28 cellular contexts compared by ENCODE assay signal in genomic region chr7:40810274-40810673, GRCh38.
A peak's percentile ranks its signal among the peaks of the same experiment; 100 is the strongest.
DNase-seq lines count a peak whose midpoint lies in the region; ATAC-seq and TF ChIP-seq lines count a peak whose summit lies in the region.
"Had no signal": no experiment of that assay in that cellular context is flagged by ENCODE, and none has a peak within 500 bp of the region (broad histone marks: within the 10 kb centered on the region; RNA-seq: fewer than 3 reads in every experiment).

No MANE protein-coding gene starts in this region.

- H3K4me1 ChIP-seq in BLaER1: peaks cover 44% of the 10 kb centered on the region
- H3K4me1 ChIP-seq: gastrocnemius medialis had no signal

- TF ChIP-seq CTCF in chondrocyte (IDR thresholded peaks at IDR 0.05) (no peak), nephron progenitor cell (IDR thresholded peaks at IDR 0.05) (no peak), GM10248 (IDR thresholded peaks at IDR 0.05; ENCODE audit: control extremely low read depth, extremely low read depth, low read depth, missing control alignments) (no peak)

- peak; percentile 28 to 55 for ATAC-seq in naive B cell (ENCODE audit: low read depth in 2 of 2)
- ATAC-seq: gastrocnemius medialis; natural killer cell treated with Interleukin-12 subunit alpha and Interleukin-12 subunit beta and Interleukin-15 and Interleukin-18, amount 100 ng/mL, for 72 hours; stimulated activated naive CD8-positive, alpha-beta T cell treated with anti-CD3 and anti-CD28 coated beads, Interleukin-15, Interleukin-2, amounts not matched to agents 100 U/mL and 50 U/mL, for 24 hours; T-helper 17 cell had no signal

- peaks cover 39% of the 10 kb centered on the region for H3K9me3 Mint-ChIP-seq in chondrocyte (ENCODE audit: low read depth)
- peaks cover 5 to 18% (median 16%) of the 10 kb centered on the region in 7 donors for H3K9me3 Mint-ChIP-seq in naive B cell
- peaks cover 29% of the 10 kb centered on the region for H3K9me3 Mint-ChIP-seq in nephron progenitor cell
- H3K9me3 Mint-ChIP-seq in activated T-cell treated with anti-CD3 and anti-CD28 coated beads, Interleukin-2, amount 50 U/mL, for 24 hours: peaks cover 17% of the 10 kb centered on the region

- POLR2A ChIA-PET in GM10248 (lab: Yijun Ruan, JAX): no interaction called here

- DNase-seq in LHCN-M2 (ENCODE audit: low read depth): peak; percentile 87
- no peak for DNase-seq in chondrocyte (ENCODE audit: low spot score)
- peak; percentile 7 for DNase-seq in naive B cell
- DNase-seq in nephron progenitor cell: no peak
- no peak for DNase-seq in GM10248 (ENCODE audit: extremely low spot score)
- DNase-seq in activated T-cell treated with anti-CD3 and anti-CD28 coated beads, Interleukin-2, amount 50 U/mL, for 24 hours: no peak
- DNase-seq: ACHN; activated CD4-positive, alpha-beta memory T cell treated with anti-CD3 and anti-CD28 coated beads, Interleukin-2, amount 10 ng/mL, durations not matched to agents 7 days and 5 days; activated CD8-positive, alpha-beta memory T cell treated with anti-CD3 and anti-CD28 coated beads, Interleukin-2, amount 50 U/mL, for 4 hours; activated naive CD4-positive, alpha-beta T cell treated with Interleukin-2 at 50 U/mL for 16 hours; erythroblast; gastrocnemius medialis; kidney; midbrain; NCI-H1092 treated with DMSO at 0.1 percent for 48 hours; NCI-H187 treated with DMSO at 0.1 percent for 48 hours; NCI-H510A treated with DMSO at 0.1 percent for 48 hours; OCI-M1; ovary; stimulated activated CD4-positive, alpha-beta T cell treated with anti-CD3 and anti-CD28 coated beads, Interleukin-1b, Interleukin-23, amount 100 ng/mL, for 48 hours; stimulated activated naive CD8-positive, alpha-beta T cell treated with anti-CD3 and anti-CD28 coated beads, Interleukin-15, Interleukin-2, amounts not matched to agents 100 U/mL and 50 U/mL, for 24 hours; T-helper 17 cell had no signal

- H3K27me3 Mint-ChIP-seq in chondrocyte (ENCODE audit: low read depth) (no peaks in the 10 kb centered on the region), naive B cell (no peaks in the 10 kb centered on the region), nephron progenitor cell (ENCODE audit: low read depth, poor library complexity) (no peaks in the 10 kb centered on the region)
- no peaks in the 10 kb centered on the region for H3K27me3 Mint-ChIP-seq in activated T-cell treated with anti-CD3 and anti-CD28 coated beads, Interleukin-2, amount 50 U/mL, for 24 hours
- H3K27me3 Mint-ChIP-seq: activated CD4-positive, alpha-beta memory T cell treated with anti-CD3 and anti-CD28 coated beads, Interleukin-2, amount 10 ng/mL, durations not matched to agents 7 days and 5 days; central memory CD8-positive, alpha-beta T cell; dendritic cell treated with granulocyte-macrophage colony-stimulating factor and Interleukin-4, amounts not matched to agents 40 ng/mL and 50 ng/mL, for 4 days; natural killer cell treated with Interleukin-12 subunit alpha and Interleukin-12 subunit beta and Interleukin-15 and Interleukin-18, amount 100 ng/mL, for 72 hours; T-helper 17 cell had no signal

- no peaks in the 10 kb centered on the region for H4K20me1 ChIP-seq in BLaER1

- H3K4me3 ChIP-seq in BLaER1: 0 out of 2 replicates have a peak overlapping the region, but pooled peaks have one; percentile 2
- H3K4me3 ChIP-seq: gastrocnemius medialis, ovary, SK-N-MC had no signal

- no peak overlapping the region for H3K9ac ChIP-seq in BLaER1

- peak overlapping the region; percentile 63 for H3K4me2 ChIP-seq in BLaER1

- H3K9me3 ChIP-seq in BLaER1: peaks cover 14% of the 10 kb centered on the region
- H3K9me3 ChIP-seq: gastrocnemius medialis, ovary had no signal

- no peaks in the 10 kb centered on the region for H3K27me3 ChIP-seq in BLaER1
- H3K27me3 ChIP-seq: gastrocnemius medialis, ovary had no signal

- H3K27ac Mint-ChIP-seq in chondrocyte (ENCODE audit: unreplicated experiment) (peak overlapping the region; percentile 87), naive B cell (peak overlapping the region in 2 of 6 donors; percentile 72 to 74), nephron progenitor cell (no peak overlapping the region)
- no peak overlapping the region for H3K27ac Mint-ChIP-seq in activated T-cell treated with anti-CD3 and anti-CD28 coated beads, Interleukin-2, amount 50 U/mL, for 24 hours
- H3K27ac Mint-ChIP-seq: activated CD4-positive, alpha-beta memory T cell treated with anti-CD3 and anti-CD28 coated beads, Interleukin-2, amount 10 ng/mL, durations not matched to agents 7 days and 5 days; activated T-helper 1 cell treated with anti-CD3 and anti-CD28 coated beads, Interleukin-12 subunit alpha, Interleukin-12 subunit beta, Interleukin-2, Interleukin-4 antibody, amounts not matched to agents 30 ng/mL and 10 ng/mL and 1 ng/mL, durations not matched to agents 14 hours and 24 hours and 36 hours; dendritic cell treated with granulocyte-macrophage colony-stimulating factor and Interleukin-4, amounts not matched to agents 40 ng/mL and 50 ng/mL, for 4 days; natural killer cell treated with Interleukin-12 subunit alpha and Interleukin-12 subunit beta and Interleukin-15 and Interleukin-18, amount 100 ng/mL, for 72 hours; T-helper 17 cell had no signal

- H3K4me3 Mint-ChIP-seq in chondrocyte (ENCODE audit: unreplicated experiment) (no peak overlapping the region), naive B cell (peak overlapping the region in 4 of 8 donors; percentile 5 to 72 (median 52)), nephron progenitor cell (no peak overlapping the region)
- H3K4me3 Mint-ChIP-seq in activated T-cell treated with anti-CD3 and anti-CD28 coated beads, Interleukin-2, amount 50 U/mL, for 24 hours: no peak overlapping the region
- H3K4me3 Mint-ChIP-seq: activated CD4-positive, alpha-beta memory T cell treated with anti-CD3 and anti-CD28 coated beads, Interleukin-2, amount 10 ng/mL, durations not matched to agents 7 days and 5 days; activated T-helper 1 cell treated with anti-CD3 and anti-CD28 coated beads, Interleukin-12 subunit alpha, Interleukin-12 subunit beta, Interleukin-2, Interleukin-4 antibody, amounts not matched to agents 30 ng/mL and 10 ng/mL and 1 ng/mL, durations not matched to agents 14 hours and 24 hours and 36 hours; central memory CD8-positive, alpha-beta T cell; dendritic cell treated with granulocyte-macrophage colony-stimulating factor and Interleukin-4, amounts not matched to agents 40 ng/mL and 50 ng/mL, for 4 days; natural killer cell treated with Interleukin-12 subunit alpha and Interleukin-12 subunit beta and Interleukin-15 and Interleukin-18, amount 100 ng/mL, for 72 hours; T-helper 17 cell had no signal

- CTCF ChIA-PET in GM10248 (lab: Yijun Ruan, JAX): no interaction called here

- H3K27ac ChIP-seq in BLaER1: peak overlapping the region; percentile 67
- H3K27ac ChIP-seq: gastrocnemius medialis, ovary, SK-N-MC had no signal

- H3K36me3 Mint-ChIP-seq in chondrocyte (ENCODE audit: low read depth): peaks cover 26% of the 10 kb centered on the region
- peaks cover 0 to 15% of the 10 kb centered on the region in 2 donors for H3K36me3 Mint-ChIP-seq in naive B cell
- no peaks in the 10 kb centered on the region for H3K36me3 Mint-ChIP-seq in nephron progenitor cell (ENCODE audit: low read depth)
- H3K36me3 Mint-ChIP-seq in activated T-cell treated with anti-CD3 and anti-CD28 coated beads, Interleukin-2, amount 50 U/mL, for 24 hours (ENCODE audit: low read depth): no peaks in the 10 kb centered on the region

- no peaks in the 10 kb centered on the region for H3K36me3 ChIP-seq in BLaER1
- H3K36me3 ChIP-seq: gastrocnemius medialis, ovary had no signal

- peaks cover 57% of the 10 kb centered on the region for H3K4me1 Mint-ChIP-seq in chondrocyte (ENCODE audit: low read depth)
- peaks cover 36 to 50% (median 42%) of the 10 kb centered on the region in 3 donors for H3K4me1 Mint-ChIP-seq in naive B cell
- H3K4me1 Mint-ChIP-seq in nephron progenitor cell: no peaks in the 10 kb centered on the region
- H3K4me1 Mint-ChIP-seq in activated T-cell treated with anti-CD3 and anti-CD28 coated beads, Interleukin-2, amount 50 U/mL, for 24 hours (ENCODE audit: low read depth): no peaks in the 10 kb centered on the region
- H3K4me1 Mint-ChIP-seq: activated CD4-positive, alpha-beta memory T cell treated with anti-CD3 and anti-CD28 coated beads, Interleukin-2, amount 10 ng/mL, durations not matched to agents 7 days and 5 days; central memory CD8-positive, alpha-beta T cell; T-helper 17 cell had no signal

Comparison
In these comparisons a context has a peak if more than half of its experiments do, and no peak if none do; other contexts are left out.
1. DNase-seq: peak in LHCN-M2 (single experiment) and naive B cell (single experiment); none in chondrocyte (single experiment), nephron progenitor cell (single experiment), GM10248 (single experiment) and activated T-cell treated with anti-CD3 and anti-CD28 coated beads, Interleukin-2, amount 50 U/mL, for 24 hours (single experiment).